30 cellular contexts compared by ENCODE assay signal in genomic region chr1:37305108-37305507, GRCh38.
"Had no signal": no experiment of that assay in that cellular context is flagged by ENCODE, and none has a peak within 500 bp of the region (broad histone marks: within the 10 kb centered on the region; RNA-seq: fewer than 3 reads in every experiment).

No MANE protein-coding gene starts in this region.

- H3K36me3 ChIP-seq: adrenal gland, esophagus muscularis mucosa, gastrocnemius medialis, WERI-Rb-1 had no signal

- H3K27ac ChIP-seq: adrenal gland, body of pancreas, esophagus muscularis mucosa, foreskin keratinocyte, gastrocnemius medialis, WERI-Rb-1 had no signal

- H3K9me3 ChIP-seq: adrenal gland, body of pancreas, esophagus muscularis mucosa, gastrocnemius medialis had no signal

- H3K4me1 ChIP-seq: adrenal gland, body of pancreas, foreskin keratinocyte, gastrocnemius medialis had no signal

- FAIRE-seq: colon had no signal

- H3K4me3 ChIP-seq: adrenal gland, body of pancreas, esophagus muscularis mucosa, gastrocnemius medialis had no signal

- H3K27me3 ChIP-seq: adrenal gland, body of pancreas, foreskin keratinocyte had no signal

- ATAC-seq: activated CD4-positive, CD25-positive, alpha-beta regulatory T cell treated with anti-CD3 and anti-CD28 coated beads, Interleukin-2, amount 50 U/mL, for 24 hours; activated CD8-positive, alpha-beta T cell treated with anti-CD3 and anti-CD28 coated beads for 36 hours; activated naive CD8-positive, alpha-beta T cell treated with anti-CD3 and anti-CD28 coated beads, Interleukin-2, amount 50 U/mL, for 24 hours; activated T-cell treated with anti-CD3 and anti-CD28 coated beads, Interleukin-2, amount 50 U/mL, for 4 hours; body of pancreas; effector memory CD8-positive, alpha-beta T cell; foreskin keratinocyte; gastrocnemius medialis; T-helper 17 cell had no signal

- DNase-seq: activated B cell treated with CpG ODN at 0.5 μM for 24 hours; activated CD4-positive, alpha-beta T cell treated with anti-CD3 and anti-CD28 coated beads for 48 hours; activated CD4-positive, alpha-beta T cell treated with anti-CD3 and anti-CD28 coated beads, Interleukin-2, amount 50 U/mL, for 1 hour; activated CD4-positive, alpha-beta T cell treated with anti-CD3 and anti-CD28 coated beads, Interleukin-2, amount 50 U/mL, for 48 hours; activated CD8-positive, alpha-beta memory T cell treated with anti-CD3 and anti-CD28 coated beads for 24 hours; activated CD8-positive, alpha-beta T cell treated with anti-CD3 and anti-CD28 coated beads for 36 hours; activated effector memory CD4-positive, alpha-beta T cell treated with anti-CD3 and anti-CD28 coated beads, Interleukin-2, amount 50 U/mL, for 16 hours; activated naive CD4-positive, alpha-beta T cell treated with anti-CD3 and anti-CD28 coated beads for 36 hours; activated naive CD8-positive, alpha-beta T cell treated with anti-CD3 and anti-CD28 coated beads for 36 hours; activated naive CD8-positive, alpha-beta T cell treated with anti-CD3 and anti-CD28 coated beads, Interleukin-2, amount 50 U/mL, for 24 hours; activated T-cell treated with anti-CD3 and anti-CD28 coated beads, Interleukin-2, amount 50 U/mL, for 4 hours; adrenal gland; amygdala; aorta; body of pancreas; caudate nucleus; cortex of kidney; dermis blood vessel endothelial cell; effector CD4-positive, alpha-beta T cell; effector memory CD8-positive, alpha-beta T cell; erythroblast; foreskin keratinocyte; gastrocnemius medialis; T-helper 1 cell; T-helper 17 cell; T1000; WERI-Rb-1 had no signal
